Comparison of ENCODE assay signal across 2 cellular contexts in genomic region chr4:38004062-38004461, GRCh38.
TF ChIP-seq lines count a peak whose summit lies in the region.

No MANE protein-coding gene starts in this region.

TF ChIP-seq in SK-N-SH treated with all-trans-retinoic acid at 6 μM for 48 hours, 23 proteins besides CTCF, POLR2A, EP300 and RAD21:
- no peak for TF ChIP-seq ZFP3 (CRISPR knock-in tag; IDR thresholded peaks at IDR 0.05)
- TF ChIP-seq ZFP30 (CRISPR knock-in tag; IDR thresholded peaks at IDR 0.05), result no peak
- TF ChIP-seq SNAI2 (CRISPR knock-in tag; IDR thresholded peaks at IDR 0.05), result no peak

TF ChIP-seq in SK-N-SH, 30 proteins besides CTCF, POLR2A, EP300 and RAD21:
- no peak for TF ChIP-seq GATA2 (CRISPR knock-in tag; IDR thresholded peaks at IDR 0.05)
- no peak for TF ChIP-seq YY1 (IDR thresholded peaks at IDR 0.05; ENCODE audit: low read depth)
- TF ChIP-seq POLR2AphosphoS5 (IDR thresholded peaks at IDR 0.05; ENCODE audit: low read depth, low read length), result no peak
- no peak for TF ChIP-seq RCOR1 (IDR thresholded peaks at IDR 0.05; ENCODE audit: low read length)
- TF ChIP-seq MXI1 (IDR thresholded peaks at IDR 0.05; ENCODE audit: low read depth, low read length), result no peak
- TF ChIP-seq ZBTB33 (IDR thresholded peaks at IDR 0.05; ENCODE audit: borderline replicate concordance, low read depth), result no peak
- TF ChIP-seq FOXM1 (IDR thresholded peaks at IDR 0.05; ENCODE audit: low read depth), result no peak
- no peak for TF ChIP-seq REST (IDR thresholded peaks at IDR 0.05; ENCODE audit: low read depth, low read length)
- TF ChIP-seq NRF1 (IDR thresholded peaks at IDR 0.05; ENCODE audit: low read depth, low read length), result no peak
- no peak for TF ChIP-seq TEAD4 (IDR thresholded peaks at IDR 0.05; ENCODE audit: borderline replicate concordance, insufficient read depth)
- TF ChIP-seq JUND (IDR thresholded peaks at IDR 0.05), result no peak
- TF ChIP-seq TCF12 (IDR thresholded peaks at IDR 0.05), result no peak
- no peak for TF ChIP-seq RXRA (IDR thresholded peaks at IDR 0.05; ENCODE audit: borderline replicate concordance, low read depth)
- TF ChIP-seq RFX5 (IDR thresholded peaks at IDR 0.05; ENCODE audit: low read length), result no peak
- TF ChIP-seq PBX3 (IDR thresholded peaks at IDR 0.05), result no peak
